8 cellular contexts compared by ENCODE assay signal in genomic region chr18:59898609-59899297, GRCh38.
DNase-seq lines count a peak whose midpoint lies in the region; ATAC-seq and TF ChIP-seq lines count a peak whose summit lies in the region.

No MANE protein-coding gene starts in this region.

- no peaks in the 10 kb centered on the region for H3K36me3 ChIP-seq in subcutaneous abdominal adipose tissue (ENCODE audit: control insufficient read depth in 5 of 5, insufficient read depth in 5 of 5, low read length in 5 of 5)

- no peaks in the 10 kb centered on the region for H3K9me3 ChIP-seq in subcutaneous abdominal adipose tissue (ENCODE audit: control insufficient read depth in 5 of 5, low read length in 5 of 5)

- H3K27ac Mint-ChIP-seq in T-helper 2 cell treated with Interferon-gamma antibody and Interleukin-4, amounts not matched to agents 5 μg/mL and 100 μg/mL, for 36 hours: peak overlapping the region; percentile 97

- H3K27ac ChIP-seq in 22Rv1: peak overlapping the region; percentile 93
- no peak overlapping the region for H3K27ac ChIP-seq in subcutaneous abdominal adipose tissue (ENCODE audit: low read depth, low read length)

- no peak for DNase-seq in T-helper 2 cell treated with Interferon-gamma antibody and Interleukin-4, amounts not matched to agents 5 μg/mL and 100 μg/mL, for 36 hours (ENCODE audit: low spot score)
- DNase-seq in T1000 (lab: John Stamatoyannopoulos, UW): no peak
- no peak for DNase-seq in effector CD4-positive, alpha-beta T cell

- H3K4me3 ChIP-seq in iPS-11a (ENCODE audit: low read depth, low read length) (peak overlapping the region; percentile 47), subcutaneous abdominal adipose tissue (ENCODE audit: low read depth in 1 of 5, low read length in 5 of 5) (peak overlapping the region; percentile 59 to 79 (median 69))

- peaks cover 0 to 39% (median 8%) of the 10 kb centered on the region in 5 donors for H3K27me3 ChIP-seq in subcutaneous abdominal adipose tissue (ENCODE audit: control insufficient read depth in 5 of 5, insufficient read depth in 4 of 5, low read length in 5 of 5)

- H3K4me1 ChIP-seq in subcutaneous abdominal adipose tissue (ENCODE audit: control insufficient read depth in 5 of 5, insufficient read depth in 5 of 5, low read length in 5 of 5): peaks cover 0 to 22% (median 19%) of the 10 kb centered on the region in 5 donors

- H3K9me3 Mint-ChIP-seq in T-helper 2 cell treated with Interferon-gamma antibody and Interleukin-4, amounts not matched to agents 5 μg/mL and 100 μg/mL, for 36 hours: no peaks in the 10 kb centered on the region

- TF ChIP-seq CTCF in 22Rv1 (IDR thresholded peaks at IDR 0.05): no peak

- H3K9ac ChIP-seq in subcutaneous abdominal adipose tissue (ENCODE audit: low read length in 5 of 5): peak overlapping the region in 2 of 5 donors; percentile 43 to 53

- H3K4me3 Mint-ChIP-seq in T-helper 2 cell treated with Interferon-gamma antibody and Interleukin-4, amounts not matched to agents 5 μg/mL and 100 μg/mL, for 36 hours: peak overlapping the region; percentile 97

- H3K36me3 Mint-ChIP-seq in T-helper 2 cell treated with Interferon-gamma antibody and Interleukin-4, amounts not matched to agents 5 μg/mL and 100 μg/mL, for 36 hours (ENCODE audit: low read depth): peaks cover 28% of the 10 kb centered on the region

- H3K27me3 Mint-ChIP-seq in T-helper 2 cell treated with Interferon-gamma antibody and Interleukin-4, amounts not matched to agents 5 μg/mL and 100 μg/mL, for 36 hours (ENCODE audit: low read depth): no peaks in the 10 kb centered on the region

- ATAC-seq in GM19452 (IDR thresholded peaks at IDR 0.05; ENCODE audit: unreplicated experiment): peak; percentile 7
- ATAC-seq in GM21786 (IDR thresholded peaks at IDR 0.05; ENCODE audit: unreplicated experiment): no peak

- peaks cover 41% of the 10 kb centered on the region for H3K4me1 Mint-ChIP-seq in T-helper 2 cell treated with Interferon-gamma antibody and Interleukin-4, amounts not matched to agents 5 μg/mL and 100 μg/mL, for 36 hours (ENCODE audit: low read depth)
